Comparison of ENCODE assay signal across 27 cellular contexts in the genomic region with DNA sequence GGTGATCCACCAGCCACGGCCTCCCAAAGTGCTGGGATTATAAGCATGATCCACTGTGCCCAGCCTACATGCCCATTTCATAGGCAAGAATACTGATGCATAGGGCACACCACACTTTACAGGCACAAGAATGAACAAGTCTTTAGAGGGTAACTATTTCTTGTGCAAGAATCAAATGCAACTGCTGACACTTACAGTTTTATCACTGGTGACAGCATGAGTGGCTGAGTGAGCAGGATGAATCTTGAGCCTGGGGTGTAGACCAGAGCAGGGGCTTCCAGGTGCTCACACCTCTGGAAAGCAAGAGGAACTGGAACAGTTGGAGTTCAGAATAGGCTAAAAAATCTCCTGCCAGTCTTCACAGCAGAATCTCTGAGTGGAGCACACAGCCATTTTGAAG.
DNase-seq lines count a peak whose midpoint lies in the region; ATAC-seq, FAIRE-seq and TF ChIP-seq lines count a peak whose summit lies in the region.
"Had no signal": no experiment of that assay in that cellular context is flagged by ENCODE, and none has a peak within 500 bp of the region (broad histone marks: within the 10 kb centered on the region; RNA-seq: fewer than 3 reads in every experiment).

No MANE protein-coding gene starts in this region.

- H3K27ac Mint-ChIP-seq in osteocyte (ENCODE audit: unreplicated experiment) = peak overlapping the region; percentile 76
- H3K27ac Mint-ChIP-seq: activated CD4-positive, alpha-beta memory T cell treated with anti-CD3 and anti-CD28 coated beads for 36 hours; activated naive CD8-positive, alpha-beta T cell; H9; IgD-negative memory B cell; nephron progenitor cell had no signal

- H3K4me1 ChIP-seq in A549 (peaks cover 42% of the 10 kb centered on the region), PC-3 (ENCODE audit: insufficient read depth, low read length) (peaks cover 47% of the 10 kb centered on the region), endothelial cell of umbilical vein (ENCODE audit: control insufficient read depth, extremely low read depth, insufficient read depth, low read length) (peaks cover 9% of the 10 kb centered on the region)

- H3K9me3 ChIP-seq in A549 (no peaks in the 10 kb centered on the region), PC-3 (ENCODE audit: low read length) (no peaks in the 10 kb centered on the region), endothelial cell of umbilical vein (replicated peaks; ENCODE audit: control insufficient read depth, insufficient read depth, low read length) (no peaks in the 10 kb centered on the region)
- H3K9me3 ChIP-seq: BLaER1 treated with 17β-estradiol and CSF1 and Interleukin-3, amounts not matched to agents 10 nM and 100 nM; esophagus muscularis mucosa; gastroesophageal sphincter; mucosa of descending colon; stomach; transverse colon had no signal

- H3K36me3 Mint-ChIP-seq in osteocyte (ENCODE audit: unreplicated experiment) = peaks cover 5% of the 10 kb centered on the region
- H3K36me3 Mint-ChIP-seq: activated CD4-positive, alpha-beta memory T cell treated with anti-CD3 and anti-CD28 coated beads for 36 hours; activated naive CD8-positive, alpha-beta T cell had no signal

- intact Hi-C loops in PC-3 (cut with micrococcal nuclease) (loop anchor here (1.0 to 2.0 kb wide), 6 partner anchors 37 to 185 kb away; no protein-coding TSS in a partner anchor), endothelial cell of umbilical vein (cut with micrococcal nuclease) (loop anchor here (1.0 kb wide), 2 partner anchors 36 to 42 kb away; no protein-coding TSS in a partner anchor)

- TF ChIP-seq RAD21 in A549 (conservative IDR thresholded peaks at IDR 0.05 in 1 of 2, IDR thresholded peaks at IDR 0.05 in 1 of 2) = no peak

- CTCF ChIA-PET in A549 (lab: Yijun Ruan, JAX) = interaction anchor here (1.3 to 2.1 kb wide), 5 partner anchors 9 to 97 kb away, joined by 4 to 9 read pairs (median 5); no protein-coding TSS in a partner anchor
- CTCF ChIA-PET in PC-3 (lab: Charles Lee) = interaction anchor here (0.6 to 1.2 kb wide), 2 partner anchors 189 to 539 kb away, joined by 3 to 4 read pairs; no protein-coding TSS in a partner anchor
- CTCF ChIA-PET in endothelial cell of umbilical vein (lab: Charles Lee) = interaction anchor here (1.8 kb wide), 1 partner anchor 41 kb away, joined by 7 read pairs; no protein-coding TSS in a partner anchor

- H3K4me3 ChIP-seq in A549 (no peak overlapping the region), PC-3 (ENCODE audit: low read length) (no peak overlapping the region), endothelial cell of umbilical vein (replicated peaks in 1 of 3; ENCODE audit: insufficient read depth in 1 of 3, low read depth in 1 of 3, low read length in 3 of 3) (no peak overlapping the region)
- H3K4me3 ChIP-seq: BLaER1 treated with 17β-estradiol and CSF1 and Interleukin-3, amounts not matched to agents 10 nM and 100 nM; esophagus muscularis mucosa; gastroesophageal sphincter; GM12878; mucosa of descending colon; stomach; transverse colon had no signal

- peaks cover under 1% of the 10 kb centered on the region for H3F3A ChIP-seq in PC-3 (ENCODE audit: low read length, unreplicated experiment)

- no peak overlapping the region for H3K4me3 Mint-ChIP-seq in osteocyte (ENCODE audit: unreplicated experiment)
- H3K4me3 Mint-ChIP-seq: activated CD4-positive, alpha-beta memory T cell treated with anti-CD3 and anti-CD28 coated beads for 36 hours; activated naive CD8-positive, alpha-beta T cell; H9; IgD-negative memory B cell; nephron progenitor cell had no signal

- peaks cover 14% of the 10 kb centered on the region for H3K79me2 ChIP-seq in PC-3 (ENCODE audit: low read length)
- H3K79me2 ChIP-seq in endothelial cell of umbilical vein (ENCODE audit: control insufficient read depth, insufficient read depth, low read length) = no peaks in the 10 kb centered on the region

- H2AFZ ChIP-seq in PC-3 (ENCODE audit: low read length) (no peak overlapping the region), endothelial cell of umbilical vein (ENCODE audit: low read depth, low read length) (no peak overlapping the region)

- POLR2A ChIA-PET in A549 (lab: Yijun Ruan, JAX) (interaction anchor here (1.2 kb wide), 1 partner anchor 59 kb away, joined by 4 read pairs; no protein-coding TSS in a partner anchor), PC-3 (lab: Charles Lee; ENCODE audit: unreplicated experiment) (no interaction called here), endothelial cell of umbilical vein (lab: Charles Lee) (no interaction called here)

- BruUV-seq in PC-3 (replicated peaks; lab: Mats Ljungman, UMichigan) (no TSS peak), endothelial cell of umbilical vein (replicated peaks; lab: Mats Ljungman, UMichigan) (TSS peak; percentile 72)

- TF ChIP-seq CTCF in A549 (IDR thresholded peaks at IDR 0.05) (no peak), PC-3 (conservative IDR thresholded peaks at IDR 0.05; ENCODE audit: low read depth, low read length) (no peak), endothelial cell of umbilical vein (IDR thresholded peaks at IDR 0.05; ENCODE audit: extremely low read depth in 1 of 2, insufficient read depth in 1 of 2, low read depth in 1 of 2, low read length in 2 of 2) (no peak), osteocyte (IDR thresholded peaks at IDR 0.05) (no peak)

- no CpG with 5 or more reads among the region's 1 CpG for WGBS in A549 (ENCODE audit: missing lambda C conversion rate)

- dilution Hi-C loops in endothelial cell of umbilical vein (cut with MboI; ENCODE audit: extremely low pct_ligation_motif_present, low sequenced_read_pairs) = no loop called here

- no peak for TF ChIP-seq EP300 in A549 (IDR thresholded peaks at IDR 0.05)

- H3K4me1 Mint-ChIP-seq in osteocyte (ENCODE audit: unreplicated experiment) = peaks cover 32% of the 10 kb centered on the region
- H3K4me1 Mint-ChIP-seq: IgD-negative memory B cell had no signal

- ATAC-seq in A549 = peak in 1 of 2 experiments; percentile 20; a peak in 3 of 6 replicates
- ATAC-seq in PC-3 = peak; percentile 0; the same call in 1 of the 2 replicates
- ATAC-seq: Right ventricle myocardium inferior had no signal

- DNase-seq in A549 (ENCODE audit: low read depth in 1 of 2, low spot score in 1 of 2) (no peak), PC-3 (no peak), endothelial cell of umbilical vein (ENCODE audit: low read depth, low spot score) (no peak), osteocyte (ENCODE audit: extremely low spot score, unreplicated experiment) (no peak), germinal center (ENCODE audit: low spot score) (no peak), D341Med (ENCODE audit: low spot score) (no peak), iPS-NIHi7 (ENCODE audit: extremely low spot score) (no peak), NCI-H526 (lab: John Stamatoyannopoulos, UW) (no peak)
- DNase-seq: COR-L47; DND-41; effector CD8-positive, alpha-beta T cell; H9; NCI-H1105; NCI-H1930; NCI-H748 treated with DMSO at 0.1 percent for 48 hours; nephron progenitor cell; transverse colon had no signal

- H3K9me1 ChIP-seq in endothelial cell of umbilical vein (replicated peaks; ENCODE audit: control insufficient read depth, extremely low read depth, insufficient read depth, low read length) = no peaks in the 10 kb centered on the region

- H3K9ac ChIP-seq in PC-3 (ENCODE audit: low read length) (peak overlapping the region; percentile 57), endothelial cell of umbilical vein (replicated peaks; ENCODE audit: extremely low read depth, insufficient read depth, low read length) (no peak overlapping the region)
- H3K9ac ChIP-seq: BLaER1 treated with 17β-estradiol and CSF1 and Interleukin-3, amounts not matched to agents 10 nM and 100 nM had no signal

- FAIRE-seq in A549 (lab: Jason Lieb, UNC) = no peak
- no peak for FAIRE-seq in endothelial cell of umbilical vein (lab: Jason Lieb, UNC)
- FAIRE-seq: GM12878 had no signal

- H3K9me2 ChIP-seq in PC-3 (replicated peaks; ENCODE audit: low read length) = 0 out of 2 replicates have a peak, but pooled peaks cover 11% of the 10 kb centered on the region

- peak overlapping the region; percentile 79 for H3K4me2 ChIP-seq in A549
- peak overlapping the region; percentile 10 for H3K4me2 ChIP-seq in PC-3 (ENCODE audit: low read length)
- no peak overlapping the region for H3K4me2 ChIP-seq in endothelial cell of umbilical vein (ENCODE audit: insufficient read depth, low read length)

- H4K20me1 ChIP-seq in PC-3 (ENCODE audit: low read length) (no peaks in the 10 kb centered on the region), endothelial cell of umbilical vein (replicated peaks; ENCODE audit: control insufficient read depth, extremely low read depth, insufficient read depth, low read length) (no peaks in the 10 kb centered on the region)

- TF ChIP-seq POLR2A in A549 (IDR thresholded peaks at IDR 0.05; ENCODE audit: low read length) (no peak), endothelial cell of umbilical vein (IDR thresholded peaks at IDR 0.05; ENCODE audit: low read depth, low read length) (no peak)

- no peaks in the 10 kb centered on the region for H3K27me3 Mint-ChIP-seq in osteocyte (ENCODE audit: unreplicated experiment)
- H3K27me3 Mint-ChIP-seq: activated CD4-positive, alpha-beta memory T cell treated with anti-CD3 and anti-CD28 coated beads for 36 hours; activated naive CD8-positive, alpha-beta T cell; IgD-negative memory B cell had no signal

- H3K36me3 ChIP-seq in PC-3 (ENCODE audit: low read depth, low read length) (peaks cover 7% of the 10 kb centered on the region), endothelial cell of umbilical vein (ENCODE audit: control insufficient read depth in 2 of 2, extremely low read depth in 1 of 2, insufficient read depth in 2 of 2, low read length in 2 of 2) (no peaks in the 10 kb centered on the region)
- H3K36me3 ChIP-seq: BLaER1 treated with 17β-estradiol and CSF1 and Interleukin-3, amounts not matched to agents 10 nM and 100 nM; esophagus muscularis mucosa; gastroesophageal sphincter; stomach; transverse colon had no signal

- no peaks in the 10 kb centered on the region for H3K27me3 ChIP-seq in PC-3 (ENCODE audit: low read length)
- H3K27me3 ChIP-seq in endothelial cell of umbilical vein (ENCODE audit: control insufficient read depth in 2 of 2, insufficient read depth in 2 of 2, low read length in 2 of 2) = no peaks in the 10 kb centered on the region
- H3K27me3 ChIP-seq: BLaER1 treated with 17β-estradiol and CSF1 and Interleukin-3, amounts not matched to agents 10 nM and 100 nM; esophagus muscularis mucosa; gastroesophageal sphincter; stomach; transverse colon had no signal

- H3K27ac ChIP-seq in A549 (peak overlapping the region; percentile 75 to 90), PC-3 (ENCODE audit: low read length) (peak overlapping the region; percentile 77), endothelial cell of umbilical vein (ENCODE audit: insufficient read depth, low read depth, low read length) (no peak overlapping the region)
- H3K27ac ChIP-seq: BLaER1 treated with 17β-estradiol and CSF1 and Interleukin-3, amounts not matched to agents 10 nM and 100 nM; esophagus muscularis mucosa had no signal

- no peaks in the 10 kb centered on the region for H3K9me3 Mint-ChIP-seq in osteocyte (ENCODE audit: unreplicated experiment)
- H3K9me3 Mint-ChIP-seq: activated CD4-positive, alpha-beta memory T cell treated with anti-CD3 and anti-CD28 coated beads for 36 hours; H9; nephron progenitor cell had no signal

TF ChIP-seq in A549, 52 proteins besides CTCF, POLR2A, EP300 and RAD21 (continues in another document):
- TF ChIP-seq CBX2 (IDR thresholded peaks at IDR 0.05; ENCODE audit: borderline replicate concordance, low read depth) = no peak

TF ChIP-seq in endothelial cell of umbilical vein, 7 proteins besides CTCF, POLR2A, EP300 and RAD21 (continues in another document):
- no peak for TF ChIP-seq EZH2 (IDR thresholded peaks at IDR 0.05; ENCODE audit: borderline replicate concordance, low read depth, low read length, severe bottlenecking)
